Comparison of ENCODE assay signal across 8 cellular contexts in genomic region chr4:48963042-48963679, GRCh38. TPM values are rescaled to one million over a fixed set of nuclear protein-coding genes. Genes with fewer than 3 reads are reported as not detected.
A peak's percentile ranks its signal among the peaks of the same experiment; 100 is the strongest.
DNase-seq lines count a peak whose midpoint lies in the region; ATAC-seq and TF ChIP-seq lines count a peak whose summit lies in the region.

No MANE protein-coding gene starts in this region.

- no peak overlapping the region for H3K27ac ChIP-seq in lung (ENCODE audit: low read depth in 1 of 2, low read length in 1 of 2)

- no peaks in the 10 kb centered on the region for H3K4me1 ChIP-seq in lung (ENCODE audit: control insufficient read depth in 2 of 2, insufficient read depth in 2 of 2, low read length in 2 of 2)

- peak; percentile 86 for ATAC-seq in GM19452 (IDR thresholded peaks at IDR 0.05; ENCODE audit: unreplicated experiment)
- peak; percentile 90 for ATAC-seq in HG03565 (IDR thresholded peaks at IDR 0.05; ENCODE audit: unreplicated experiment)
- peak; percentile 87 for ATAC-seq in lung (ENCODE audit: insufficient read depth, low FRiP score)

- 18 to 20% methylated on average over 5 of the region's 5 CpGs for WGBS in lung, 2 donors

- H3K27me3 ChIP-seq in lung (ENCODE audit: control insufficient read depth, insufficient read depth): no peaks in the 10 kb centered on the region

- H3K4me3 ChIP-seq in lung: no peak overlapping the region

- peak; percentile 96 for TF ChIP-seq CTCF in lung (IDR thresholded peaks at IDR 0.05; ENCODE audit: control extremely low read depth, extremely low read depth)

- no peaks in the 10 kb centered on the region for H3K36me3 ChIP-seq in lung (ENCODE audit: control insufficient read depth in 2 of 2, insufficient read depth in 2 of 2, low read length in 2 of 2)

- H3K9me3 ChIP-seq in lung (ENCODE audit: control insufficient read depth in 2 of 2, insufficient read depth in 1 of 2, low read length in 1 of 2): no peaks in the 10 kb centered on the region

- DNase-seq in COLO829 (ENCODE audit: low spot score): peak; percentile 40
- DNase-seq in NCI-H748 treated with DMSO at 0.1 percent for 48 hours (lab: John Stamatoyannopoulos, UW): peak; percentile 63
- peak; percentile 72 for DNase-seq in activated CD4-positive, alpha-beta T cell treated with anti-CD3 and anti-CD28 coated beads, Interleukin-2, amount 50 U/mL, for 1 hour
- DNase-seq in dermis microvascular lymphatic vessel endothelial cell (ENCODE audit: low read depth in 2 of 2): peak; percentile 81 to 89
- DNase-seq in lung (ENCODE audit: low spot score): peak; percentile 71
- DNase-seq in stimulated activated CD8-positive, alpha-beta memory T cell treated with anti-CD3 and anti-CD28 coated beads, Interleukin-15, amount 100 ng/mL, for 24 hours (ENCODE audit: low read depth): peak; percentile 13

RNA-seq across cellular contexts. Expression of gene CWH43, which starts 22.9 kb away (rescaled TPM):
- total RNA-seq in dermis microvascular lymphatic vessel endothelial cell (not detected in 2 replicates), lung (1 to 10 TPM; 1.5 to 4.2 TPM)
- polyA plus RNA-seq in lung: under 1 TPM; 0.65 to 0.79 TPM

RNA-seq across cellular contexts. Expression of gene OCIAD2, which starts 56.6 kb away (rescaled TPM):
- total RNA-seq in dermis microvascular lymphatic vessel endothelial cell (61.4 and 85.2 TPM in 2 replicates), lung (10 to 100 TPM; 13.1 to 35.8 TPM)
- 10 to 100 TPM; 36.1 to 56.3 TPM for polyA plus RNA-seq in lung

Comparison
In these comparisons a context has a peak if more than half of its experiments do, and no peak if none do; other contexts are left out.
1. DNase-seq: peak in every context shown above with its lines; median percentile 85 in dermis microvascular lymphatic vessel endothelial cell; 72 in activated CD4-positive, alpha-beta T cell treated with anti-CD3 and anti-CD28 coated beads, Interleukin-2, amount 50 U/mL, for 1 hour; 71 in lung; 63 in NCI-H748 treated with DMSO at 0.1 percent for 48 hours; 40 in COLO829; 13 in stimulated activated CD8-positive, alpha-beta memory T cell treated with anti-CD3 and anti-CD28 coated beads, Interleukin-15, amount 100 ng/mL, for 24 hours.